Comparison of ENCODE assay signal across 1 cellular context in genomic region chr10:122112021-122112616, GRCh38.
TF ChIP-seq lines count a peak whose summit lies in the region.

No MANE protein-coding gene starts in this region.

TF ChIP-seq in HepG2, 621 proteins besides CTCF, POLR2A, EP300 and RAD21 (continued from another document):
- TF ChIP-seq, protein P1, sequence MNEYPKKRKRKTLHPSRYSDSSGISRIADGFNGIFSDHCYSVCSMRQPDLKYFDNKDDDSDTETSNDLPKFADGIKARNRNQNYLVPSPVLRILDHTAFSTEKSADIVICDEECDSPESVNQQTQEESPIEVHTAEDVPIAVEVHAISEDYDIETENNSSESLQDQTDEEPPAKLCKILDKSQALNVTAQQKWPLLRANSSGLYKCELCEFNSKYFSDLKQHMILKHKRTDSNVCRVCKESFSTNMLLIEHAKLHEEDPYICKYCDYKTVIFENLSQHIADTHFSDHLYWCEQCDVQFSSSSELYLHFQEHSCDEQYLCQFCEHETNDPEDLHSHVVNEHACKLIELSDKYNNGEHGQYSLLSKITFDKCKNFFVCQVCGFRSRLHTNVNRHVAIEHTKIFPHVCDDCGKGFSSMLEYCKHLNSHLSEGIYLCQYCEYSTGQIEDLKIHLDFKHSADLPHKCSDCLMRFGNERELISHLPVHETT (CRISPR knock-in tag; conservative IDR thresholded peaks at IDR 0.05), result no peak
- TF ChIP-seq ZNF558 (CRISPR knock-in tag; IDR thresholded peaks at IDR 0.05; ENCODE audit: borderline replicate concordance) (0 out of 2 replicates have a peak, but pooled peaks have one; percentile 26), TBX2 (CRISPR knock-in tag; IDR thresholded peaks at IDR 0.05; ENCODE audit: borderline replicate concordance) (no peak), CHD4 (IDR thresholded peaks at IDR 0.05; ENCODE audit: borderline replicate concordance, low read length) (no peak), ZNF224 (CRISPR knock-in tag; IDR thresholded peaks at IDR 0.05) (peak; percentile 15; the same call in 1 of the 2 replicates), ZNF343 (CRISPR knock-in tag; IDR thresholded peaks at IDR 0.05) (no peak), ZNF772 (CRISPR knock-in tag; IDR thresholded peaks at IDR 0.05) (0 out of 2 replicates have a peak, but pooled peaks have one; percentile 11)
- TF ChIP-seq, protein P2, sequence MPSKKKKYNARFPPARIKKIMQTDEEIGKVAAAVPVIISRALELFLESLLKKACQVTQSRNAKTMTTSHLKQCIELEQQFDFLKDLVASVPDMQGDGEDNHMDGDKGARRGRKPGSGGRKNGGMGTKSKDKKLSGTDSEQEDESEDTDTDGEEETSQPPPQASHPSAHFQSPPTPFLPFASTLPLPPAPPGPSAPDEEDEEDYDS (CRISPR knock-in tag; IDR thresholded peaks at IDR 0.05), result 0 out of 2 replicates have a peak, but pooled peaks have one; percentile 10
- TF ChIP-seq, protein P3, sequence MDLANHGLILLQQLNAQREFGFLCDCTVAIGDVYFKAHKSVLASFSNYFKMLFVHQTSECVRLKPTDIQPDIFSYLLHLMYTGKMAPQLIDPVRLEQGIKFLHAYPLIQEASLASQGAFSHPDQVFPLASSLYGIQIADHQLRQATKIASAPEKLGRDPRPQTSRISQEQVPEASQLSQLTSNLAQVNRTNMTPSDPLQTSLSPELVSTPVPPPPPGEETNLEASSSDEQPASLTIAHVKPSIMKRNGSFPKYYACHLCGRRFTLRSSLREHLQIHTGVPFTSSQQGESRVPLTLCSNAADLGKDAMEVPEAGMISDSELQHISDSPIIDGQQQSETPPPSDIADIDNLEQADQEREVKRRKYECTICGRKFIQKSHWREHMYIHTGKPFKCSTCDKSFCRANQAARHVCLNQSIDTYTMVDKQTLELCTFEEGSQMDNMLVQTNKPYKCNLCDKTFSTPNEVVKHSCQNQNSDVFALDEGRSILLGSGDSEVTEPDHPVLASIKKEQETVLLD (CRISPR knock-in tag; IDR thresholded peaks at IDR 0.05; ENCODE audit: low read depth), result no peak
